Comparison of ENCODE assay signal across 2 cellular contexts in genomic region chr18:55365342-55365741, GRCh38.
TF ChIP-seq lines count a peak whose summit lies in the region.

No MANE protein-coding gene starts in this region.

TF ChIP-seq in IMR-90, 13 proteins besides CTCF, POLR2A, EP300 and RAD21:
- TF ChIP-seq BHLHE40 (IDR thresholded peaks at IDR 0.05; ENCODE audit: low read depth, low read length): no peak
- TF ChIP-seq RFX5 (IDR thresholded peaks at IDR 0.05; ENCODE audit: low read depth, low read length): no peak
- TF ChIP-seq NFE2L2 (IDR thresholded peaks at IDR 0.05; ENCODE audit: low read depth, low read length): no peak
- TF ChIP-seq CHD1 (IDR thresholded peaks at IDR 0.05; ENCODE audit: low read depth, low read length): no peak
- no peak for TF ChIP-seq MXI1 (IDR thresholded peaks at IDR 0.05; ENCODE audit: borderline replicate concordance, low read depth, low read length)
- TF ChIP-seq MAZ (IDR thresholded peaks at IDR 0.05; ENCODE audit: borderline replicate concordance, low read depth, low read length): no peak
- TF ChIP-seq FOS (IDR thresholded peaks at IDR 0.05; ENCODE audit: low read depth, low read length): no peak
- TF ChIP-seq USF2 (IDR thresholded peaks at IDR 0.05; ENCODE audit: low read depth, low read length): no peak
- TF ChIP-seq RCOR1 (IDR thresholded peaks at IDR 0.05; ENCODE audit: insufficient replicate concordance, low read length): no peak
- no peak for TF ChIP-seq CEBPB (IDR thresholded peaks at IDR 0.05; ENCODE audit: low read depth, low read length)
- no peak for TF ChIP-seq MAFK (IDR thresholded peaks at IDR 0.05; ENCODE audit: low read depth, low read length)
- no peak for TF ChIP-seq SMC3 (IDR thresholded peaks at IDR 0.05; ENCODE audit: low read depth, low read length)
- no peak for TF ChIP-seq ELK1 (IDR thresholded peaks at IDR 0.05; ENCODE audit: borderline replicate concordance, low read depth, low read length)

TF ChIP-seq in SK-N-SH, 30 proteins besides CTCF, POLR2A, EP300 and RAD21:
- TF ChIP-seq GATA2 (CRISPR knock-in tag; IDR thresholded peaks at IDR 0.05) (no peak), GABPA (IDR thresholded peaks at IDR 0.05; ENCODE audit: low read depth) (no peak), USF2 (IDR thresholded peaks at IDR 0.05; ENCODE audit: borderline replicate concordance, low read depth, low read length) (no peak), NFIC (IDR thresholded peaks at IDR 0.05; ENCODE audit: borderline replicate concordance) (no peak), MXI1 (IDR thresholded peaks at IDR 0.05; ENCODE audit: low read depth, low read length) (no peak), CHD2 (IDR thresholded peaks at IDR 0.05; ENCODE audit: low read length, partially characterized antibody) (no peak), REST (IDR thresholded peaks at IDR 0.05; ENCODE audit: low read depth, low read length) (no peak), POLR2AphosphoS5 (IDR thresholded peaks at IDR 0.05; ENCODE audit: low read depth, low read length) (no peak), FOSL2 (IDR thresholded peaks at IDR 0.05; ENCODE audit: borderline replicate concordance, low read depth) (no peak), TEAD4 (IDR thresholded peaks at IDR 0.05; ENCODE audit: borderline replicate concordance, insufficient read depth) (no peak), SIN3A (IDR thresholded peaks at IDR 0.05; ENCODE audit: borderline replicate concordance, low read depth, low read length) (no peak), EZH2phosphoT487 (IDR thresholded peaks at IDR 0.05; ENCODE audit: borderline replicate concordance, low read depth) (no peak), YY1 (IDR thresholded peaks at IDR 0.05; ENCODE audit: low read depth) (no peak), FOXJ3 (CRISPR knock-in tag; IDR thresholded peaks at IDR 0.05) (no peak), MAX (IDR thresholded peaks at IDR 0.05; ENCODE audit: low read depth) (no peak), TCF12 (IDR thresholded peaks at IDR 0.05) (no peak), ELF1 (IDR thresholded peaks at IDR 0.05) (no peak), SMC3 (IDR thresholded peaks at IDR 0.05; ENCODE audit: low read depth, low read length) (no peak)
